In genomic region chr13:38530492-38530891, GRCh38 we compare ENCODE assay signal across 8 cellular contexts.
DNase-seq lines count a peak whose midpoint lies in the region; TF ChIP-seq lines count a peak whose summit lies in the region.

No MANE protein-coding gene starts in this region.

- POLR2A ChIA-PET in HEK293 (lab: Yijun Ruan, JAX) = no interaction called here
- POLR2A ChIA-PET in activated CD4-positive, alpha-beta T cell treated with anti-CD3 and anti-CD28 coated beads, Interleukin-2, amount 10 ng/mL, durations not matched to agents 7 days and 5 days (lab: Charles Lee) = no interaction called here

- H3K27ac ChIP-seq in HEK293 (ENCODE audit: extremely low read depth, low read depth, low read length) (no peak overlapping the region), VCaP (no peak overlapping the region), liver (ENCODE audit: low read depth in 1 of 2, low read length in 2 of 2) (no peak overlapping the region), tibial artery (no peak overlapping the region)

- no peaks in the 10 kb centered on the region for H3K36me3 Mint-ChIP-seq in activated CD4-positive, alpha-beta T cell treated with anti-CD3 and anti-CD28 coated beads, Interleukin-2, amount 10 ng/mL, durations not matched to agents 7 days and 5 days (ENCODE audit: low read depth)

- TF ChIP-seq RAD21 in liver (IDR thresholded peaks at IDR 0.05) = peak; percentile 71 to 73

- TF ChIP-seq CTCF in HEK293 (tag by site-specific recombination; IDR thresholded peaks at IDR 0.05) (no peak), VCaP (conservative IDR thresholded peaks at IDR 0.05) (peak; percentile 73), liver (IDR thresholded peaks at IDR 0.05; ENCODE audit: low read depth, low read length, missing input control) (peak; percentile 36), tibial artery (IDR thresholded peaks at IDR 0.05) (peak in 1 of 2 experiments; percentile 19)

- CTCF ChIA-PET in HEK293 (lab: Yijun Ruan, JAX) = no interaction called here
- CTCF ChIA-PET in activated CD4-positive, alpha-beta T cell treated with anti-CD3 and anti-CD28 coated beads, Interleukin-2, amount 10 ng/mL, durations not matched to agents 7 days and 5 days (lab: Charles Lee) = no interaction called here

- H3K27ac Mint-ChIP-seq in activated CD4-positive, alpha-beta T cell treated with anti-CD3 and anti-CD28 coated beads, Interleukin-2, amount 10 ng/mL, durations not matched to agents 7 days and 5 days = no peak overlapping the region

- no peak overlapping the region for H3K4me3 ChIP-seq in HEK293 (ENCODE audit: low read depth, low read length)
- no peak overlapping the region for H3K4me3 ChIP-seq in liver (ENCODE audit: low read depth in 1 of 3, low read length in 3 of 3)
- H3K4me3 ChIP-seq in tibial artery = no peak overlapping the region

- H3K27me3 ChIP-seq in liver (ENCODE audit: control insufficient read depth in 4 of 4, insufficient read depth in 4 of 4, low read length in 3 of 4) (peaks cover 0 to 3% (median 0%) of the 10 kb centered on the region in 4 donors), tibial artery (no peaks in the 10 kb centered on the region)

- peaks cover 4% of the 10 kb centered on the region for H3K27me3 Mint-ChIP-seq in activated CD4-positive, alpha-beta T cell treated with anti-CD3 and anti-CD28 coated beads, Interleukin-2, amount 10 ng/mL, durations not matched to agents 7 days and 5 days

- no peak overlapping the region for H3K4me3 Mint-ChIP-seq in activated CD4-positive, alpha-beta T cell treated with anti-CD3 and anti-CD28 coated beads, Interleukin-2, amount 10 ng/mL, durations not matched to agents 7 days and 5 days

- no peaks in the 10 kb centered on the region for H3K9me3 Mint-ChIP-seq in activated CD4-positive, alpha-beta T cell treated with anti-CD3 and anti-CD28 coated beads, Interleukin-2, amount 10 ng/mL, durations not matched to agents 7 days and 5 days

- no peaks in the 10 kb centered on the region for H3K9me3 ChIP-seq in HEK293 (ENCODE audit: control insufficient read depth, insufficient read depth, low read depth, low read length)
- H3K9me3 ChIP-seq in liver (ENCODE audit: control insufficient read depth in 4 of 4, low read length in 3 of 4) = no peaks in the 10 kb centered on the region
- H3K9me3 ChIP-seq in tibial artery = no peaks in the 10 kb centered on the region

- intact Hi-C loops in tibial artery (cut with DNase I; ENCODE audit: low total_unique reads) = no loop called here

- WGBS in liver = 37% methylated on average over 3 of the region's 3 CpGs

- H3K36me3 ChIP-seq in HEK293 (ENCODE audit: control insufficient read depth in 2 of 2, insufficient read depth in 1 of 2, low read length in 2 of 2) = no peaks in the 10 kb centered on the region
- no peaks in the 10 kb centered on the region for H3K36me3 ChIP-seq in liver (ENCODE audit: control insufficient read depth in 4 of 4, insufficient read depth in 3 of 4, low read depth in 1 of 4, low read length in 3 of 4)
- no peaks in the 10 kb centered on the region for H3K36me3 ChIP-seq in tibial artery

- H3K4me1 Mint-ChIP-seq in activated CD4-positive, alpha-beta T cell treated with anti-CD3 and anti-CD28 coated beads, Interleukin-2, amount 10 ng/mL, durations not matched to agents 7 days and 5 days = no peaks in the 10 kb centered on the region

- no peaks in the 10 kb centered on the region; the same call in 1 of the 2 replicates for H3K4me1 ChIP-seq in HEK293 (ENCODE audit: control insufficient read depth, insufficient read depth, low read length)
- no peaks in the 10 kb centered on the region for H3K4me1 ChIP-seq in liver (ENCODE audit: control insufficient read depth in 4 of 4, insufficient read depth in 4 of 4, low read length in 3 of 4)
- H3K4me1 ChIP-seq in tibial artery = no peaks in the 10 kb centered on the region

- no peak overlapping the region for H3K9ac ChIP-seq in liver (ENCODE audit: low read depth in 1 of 2, low read length in 2 of 2)

- DNase-seq in COLO829 (ENCODE audit: low spot score) (peak; percentile 6), tibial artery (no peak), C1 segment of cervical spinal cord (lab: John Stamatoyannopoulos, UW) (no peak), NCI-H2029 treated with DMSO at 0.1 percent for 48 hours (lab: John Stamatoyannopoulos, UW) (no peak)
- DNase-seq in activated CD4-positive, alpha-beta T cell treated with anti-CD3 and anti-CD28 coated beads, Interleukin-2, amount 10 ng/mL, durations not matched to agents 7 days and 5 days = no peak

TF ChIP-seq in HEK293, 187 proteins besides CTCF, POLR2A, EP300 and RAD21:
- peak; percentile 54 for TF ChIP-seq ZNF654 (tag by site-specific recombination; IDR thresholded peaks at IDR 0.05; ENCODE audit: low read depth)
- TF ChIP-seq TSHZ1 (tag by site-specific recombination; IDR thresholded peaks at IDR 0.05; ENCODE audit: borderline replicate concordance) = no peak
- peak; percentile 62 for TF ChIP-seq ZNF664 (tag by site-specific recombination; IDR thresholded peaks at IDR 0.05)

TF ChIP-seq in liver, 16 proteins besides CTCF, POLR2A, EP300 and RAD21:
- TF ChIP-seq ZBTB33 (IDR thresholded peaks at IDR 0.05) (no peak), EGR1 (IDR thresholded peaks at IDR 0.05; ENCODE audit: low read depth in 2 of 2) (no peak), NR2F2 (IDR thresholded peaks at IDR 0.05) (no peak), FOXA1 (IDR thresholded peaks at IDR 0.05) (no peak), SP1 (IDR thresholded peaks at IDR 0.05) (no peak), REST (IDR thresholded peaks at IDR 0.05) (no peak), ATF3 (IDR thresholded peaks at IDR 0.05) (no peak), HNF4G (IDR thresholded peaks at IDR 0.05) (no peak), TAF1 (conservative IDR thresholded peaks at IDR 0.05) (no peak), RXRA (IDR thresholded peaks at IDR 0.05) (no peak), FOXA2 (IDR thresholded peaks at IDR 0.05) (no peak), HNF4A (conservative IDR thresholded peaks at IDR 0.05) (no peak), JUND (IDR thresholded peaks at IDR 0.05) (no peak), MAX (IDR thresholded peaks at IDR 0.05) (no peak), YY1 (IDR thresholded peaks at IDR 0.05) (no peak), GABPA (IDR thresholded peaks at IDR 0.05 in 1 of 2, conservative IDR thresholded peaks at IDR 0.05 in 1 of 2) (no peak)
